24 cellular contexts compared by ENCODE assay signal in the genomic region with DNA sequence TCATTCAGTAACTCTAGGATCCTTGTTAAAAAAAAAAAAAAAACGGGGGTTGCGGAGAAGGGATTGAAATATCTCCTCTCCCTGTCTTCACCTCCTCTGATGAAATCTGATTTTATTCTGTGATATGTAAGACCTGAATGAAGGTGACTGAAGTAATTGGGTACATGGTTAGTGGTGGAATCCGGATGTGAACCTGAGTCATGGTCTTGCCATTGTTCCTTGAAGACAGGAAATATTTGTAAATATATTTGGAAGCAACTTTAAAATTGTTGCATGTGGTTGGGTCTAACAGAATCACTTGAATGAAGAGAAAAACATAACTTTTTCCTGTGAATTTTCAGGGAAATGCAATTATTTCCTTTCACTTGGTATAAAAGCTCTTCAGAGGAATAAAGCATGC. TPM values are rescaled to one million over a fixed set of nuclear protein-coding genes. Genes with fewer than 3 reads are reported as not detected.
"Had no signal": no experiment of that assay in that cellular context is flagged by ENCODE, and none has a peak within 500 bp of the region (broad histone marks: within the 10 kb centered on the region; RNA-seq: fewer than 3 reads in every experiment).

No MANE protein-coding gene starts in this region.

- ATAC-seq: activated naive CD8-positive, alpha-beta T cell treated with anti-CD3 and anti-CD28 coated beads, Interleukin-2, amount 50 U/mL, for 24 hours; naive thymus-derived CD8-positive, alpha-beta T cell; sciatic nerve; stimulated activated effector memory CD8-positive, alpha-beta T cell treated with anti-CD3 and anti-CD28 coated beads, Interleukin-12 subunit alpha, Interleukin-12 subunit beta, amount 100 ng/mL, for 72 hours had no signal

- DNase-seq: activated B cell treated with CpG ODN at 0.5 μM for 24 hours; activated CD4-positive, alpha-beta memory T cell treated with anti-CD3 and anti-CD28 coated beads for 36 hours; activated CD4-positive, alpha-beta T cell treated with anti-CD3 and anti-CD28 coated beads for 4 hours; activated naive CD4-positive, alpha-beta T cell treated with anti-CD3 and anti-CD28 coated beads, Interleukin-2, amount 10 ng/mL, durations not matched to agents 7 days and 5 days; activated naive CD8-positive, alpha-beta T cell treated with anti-CD3 and anti-CD28 coated beads, Interleukin-2, amount 50 U/mL, for 24 hours; activated T-cell treated with anti-CD3 and anti-CD28 coated beads for 4 hours; anterior cingulate cortex; cortex of kidney; effector CD4-positive, alpha-beta T cell; esophagus squamous epithelium; foreskin fibroblast; glutamatergic neuron; hippocampal formation; islet precursor cell; lower lobe of right lung; naive thymus-derived CD8-positive, alpha-beta T cell; ovary; stimulated activated CD4-positive, alpha-beta T cell treated with anti-CD3 and anti-CD28 coated beads, Interleukin-4, amount 100 ng/mL, for 24 hours; stomach had no signal

- H3K27me3 ChIP-seq: esophagus squamous epithelium, ovary, stomach had no signal

- H3K4me3 ChIP-seq: esophagus squamous epithelium, lower lobe of right lung, ovary, smooth muscle cell, stomach had no signal

- H3K4me2 ChIP-seq: smooth muscle cell had no signal

- H3K27ac ChIP-seq: esophagus squamous epithelium, lower lobe of right lung, ovary, stomach had no signal

- H3K36me3 ChIP-seq: esophagus squamous epithelium, lower lobe of right lung, ovary, stomach had no signal

- H3K9me3 ChIP-seq: esophagus squamous epithelium, lower lobe of right lung, ovary, stomach had no signal

RNA-seq across cellular contexts. Expression of a gene that starts 3.0 kb away (rescaled TPM):
- total RNA-seq: mesenteric fat pad; naive thymus-derived CD8-positive, alpha-beta T cell; stomach; temporal lobe had no signal
- polyA plus RNA-seq: naive thymus-derived CD8-positive, alpha-beta T cell had no signal

RNA-seq across cellular contexts. Expression of a gene that starts 22.9 kb away (rescaled TPM):
- total RNA-seq: mesenteric fat pad; naive thymus-derived CD8-positive, alpha-beta T cell had no signal
- polyA plus RNA-seq: naive thymus-derived CD8-positive, alpha-beta T cell had no signal

RNA-seq across cellular contexts. Expression of a gene that starts 49.3 kb away (rescaled TPM):
- total RNA-seq: naive thymus-derived CD8-positive, alpha-beta T cell; smooth muscle cell had no signal
- polyA plus RNA-seq: naive thymus-derived CD8-positive, alpha-beta T cell; smooth muscle cell had no signal
